In the genomic region with DNA sequence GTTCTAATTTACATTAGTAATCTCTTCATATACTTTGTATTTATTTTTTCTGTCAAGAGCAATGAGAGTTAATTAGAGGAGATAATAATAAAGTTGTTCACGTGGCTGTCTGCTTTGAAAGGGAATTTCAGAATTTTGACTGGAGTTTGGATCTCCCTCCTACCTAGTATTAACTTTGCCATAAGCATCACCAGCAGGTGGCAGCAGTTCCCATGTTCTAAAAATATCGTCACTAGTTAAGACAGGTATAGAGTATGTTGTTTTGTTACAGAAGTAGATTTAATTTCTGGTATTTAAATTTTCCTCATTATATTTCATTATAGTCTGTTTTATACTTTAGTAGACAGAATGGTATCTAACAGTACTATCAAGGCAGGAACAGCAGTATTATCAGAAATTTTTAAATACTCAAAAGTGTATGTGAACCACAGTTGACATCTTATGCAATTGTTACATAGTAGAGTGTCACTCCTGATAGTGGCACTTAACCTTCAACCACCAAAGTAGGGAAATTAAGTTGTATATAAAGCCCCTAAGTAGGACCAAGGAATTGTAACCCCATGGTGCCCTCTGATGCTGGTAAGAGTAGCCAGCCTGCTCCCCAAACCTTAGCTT, we compare ENCODE assay signal across 1 cellular context.
A peak's percentile ranks its signal among the peaks of the same experiment; 100 is the strongest.
TF ChIP-seq lines count a peak whose summit lies in the region.

No MANE protein-coding gene starts in this region.

TF ChIP-seq in GM12878, 131 proteins besides CTCF, POLR2A, EP300 and RAD21 (continued from another document):
- TF ChIP-seq MEF2A (IDR thresholded peaks at IDR 0.05; ENCODE audit: insufficient read depth, low read depth, low read length) (peak; percentile 93), CBX5 (IDR thresholded peaks at IDR 0.05; ENCODE audit: low read depth) (no peak), E2F8 (IDR thresholded peaks at IDR 0.05; ENCODE audit: low read depth, partially characterized antibody) (no peak), RUNX3 (IDR thresholded peaks at IDR 0.05; ENCODE audit: low read length) (no peak), ZNF622 (IDR thresholded peaks at IDR 0.05) (no peak), RCOR1 (conservative IDR thresholded peaks at IDR 0.05; ENCODE audit: low read depth, low read length) (no peak), MEF2B (IDR thresholded peaks at IDR 0.05; ENCODE audit: partially characterized antibody, poor library complexity, severe bottlenecking) (peak; percentile 50), SMC3 (IDR thresholded peaks at IDR 0.05; ENCODE audit: borderline replicate concordance, low read length) (peak; percentile 72; the same call in 1 of the 2 replicates), POLR2AphosphoS5 (IDR thresholded peaks at IDR 0.05; ENCODE audit: low read length) (no peak), SMARCA5 (IDR thresholded peaks at IDR 0.05) (no peak)
- TF ChIP-seq, protein P1, sequence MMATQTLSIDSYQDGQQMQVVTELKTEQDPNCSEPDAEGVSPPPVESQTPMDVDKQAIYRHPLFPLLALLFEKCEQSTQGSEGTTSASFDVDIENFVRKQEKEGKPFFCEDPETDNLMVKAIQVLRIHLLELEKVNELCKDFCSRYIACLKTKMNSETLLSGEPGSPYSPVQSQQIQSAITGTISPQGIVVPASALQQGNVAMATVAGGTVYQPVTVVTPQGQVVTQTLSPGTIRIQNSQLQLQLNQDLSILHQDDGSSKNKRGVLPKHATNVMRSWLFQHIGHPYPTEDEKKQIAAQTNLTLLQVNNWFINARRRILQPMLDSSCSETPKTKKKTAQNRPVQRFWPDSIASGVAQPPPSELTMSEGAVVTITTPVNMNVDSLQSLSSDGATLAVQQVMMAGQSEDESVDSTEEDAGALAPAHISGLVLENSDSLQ (IDR thresholded peaks at IDR 0.05): no peak
- TF ChIP-seq, protein P2, sequence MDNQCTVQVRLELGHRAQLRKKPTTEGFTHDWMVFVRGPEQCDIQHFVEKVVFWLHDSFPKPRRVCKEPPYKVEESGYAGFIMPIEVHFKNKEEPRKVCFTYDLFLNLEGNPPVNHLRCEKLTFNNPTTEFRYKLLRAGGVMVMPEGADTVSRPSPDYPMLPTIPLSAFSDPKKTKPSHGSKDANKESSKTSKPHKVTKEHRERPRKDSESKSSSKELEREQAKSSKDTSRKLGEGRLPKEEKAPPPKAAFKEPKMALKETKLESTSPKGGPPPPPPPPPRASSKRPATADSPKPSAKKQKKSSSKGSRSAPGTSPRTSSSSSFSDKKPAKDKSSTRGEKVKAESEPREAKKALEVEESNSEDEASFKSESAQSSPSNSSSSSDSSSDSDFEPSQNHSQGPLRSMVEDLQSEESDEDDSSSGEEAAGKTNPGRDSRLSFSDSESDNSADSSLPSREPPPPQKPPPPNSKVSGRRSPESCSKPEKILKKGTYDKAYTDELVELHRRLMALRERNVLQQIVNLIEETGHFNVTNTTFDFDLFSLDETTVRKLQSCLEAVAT (IDR thresholded peaks at IDR 0.05): no peak
TF ChIP-seq in GM12878: peak in this region for 3.
